Comparison of ENCODE assay signal across 8 cellular contexts in the genomic region with DNA sequence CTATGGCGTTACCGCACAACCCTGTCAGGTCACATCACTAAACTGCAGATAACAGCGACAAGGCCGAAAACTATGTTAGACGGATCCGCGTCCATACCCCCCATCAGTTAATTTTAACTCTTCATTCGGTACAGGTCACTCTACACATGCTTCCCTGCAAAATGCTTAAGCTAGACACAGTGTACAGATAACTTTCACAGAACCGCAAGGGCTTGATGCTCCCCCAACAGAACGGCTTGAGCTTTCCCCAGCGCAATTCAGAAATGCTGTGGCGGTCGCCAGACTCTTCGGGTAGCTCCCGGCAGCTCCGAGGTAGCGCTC. TPM values are rescaled to one million over a fixed set of nuclear protein-coding genes. Genes with fewer than 3 reads are reported as not detected.
DNase-seq lines count a peak whose midpoint lies in the region; ATAC-seq and TF ChIP-seq lines count a peak whose summit lies in the region.

No MANE protein-coding gene starts in this region.

- H3K9me3 Mint-ChIP-seq in Calu3 (ENCODE audit: low read depth, unreplicated experiment) (no peaks in the 10 kb centered on the region), memory B cell (no peaks in the 10 kb centered on the region)

- peaks cover 9% of the 10 kb centered on the region for H3K4me1 Mint-ChIP-seq in Calu3 (ENCODE audit: low read depth, unreplicated experiment)
- peaks cover 18% of the 10 kb centered on the region for H3K4me1 Mint-ChIP-seq in memory B cell

- DNase-seq in Calu3 (no peak), brain microvascular endothelial cell (no peak), memory B cell (ENCODE audit: low spot score in 2 of 2) (no peak), hepatic stellate cell (ENCODE audit: low spot score) (no peak), DMS 273 (lab: John Stamatoyannopoulos, UW; ENCODE audit: unreplicated experiment) (no peak), NCI-H128 (lab: John Stamatoyannopoulos, UW; ENCODE audit: unreplicated experiment) (no peak)

- CTCF ChIA-PET in Calu3 (lab: Charles Lee), result interaction anchor here (0.6 to 1.6 kb wide), 8 partner anchors 8 to 115 kb away, joined by 3 to 11 read pairs (median 4); no protein-coding TSS in a partner anchor

- intact Hi-C loops in Calu3 (cut with micrococcal nuclease; ENCODE audit: unreplicated experiment), result loop anchor here (5.0 kb wide), 3 partner anchors 44 to 86 kb away; no protein-coding TSS in a partner anchor

- H3K9ac ChIP-seq in HUES6 (ENCODE audit: low read length), result peak overlapping the region; percentile 79

- no peak for TF ChIP-seq CTCF in Calu3 (IDR thresholded peaks at IDR 0.05; ENCODE audit: unreplicated experiment)
- no peak for TF ChIP-seq CTCF in brain microvascular endothelial cell (IDR thresholded peaks at IDR 0.05; ENCODE audit: low read depth, low read length, missing control alignments)

- no TSS peak for BruUV-seq in Calu3 (replicated peaks; lab: Mats Ljungman, UMichigan)

- peaks cover 8% of the 10 kb centered on the region for H3K36me3 ChIP-seq in HUES6 (ENCODE audit: control insufficient read depth, insufficient read depth, low read length)
- H3K36me3 ChIP-seq in brain microvascular endothelial cell (replicated peaks), result no peaks in the 10 kb centered on the region

- peaks cover 14% of the 10 kb centered on the region for H3K4me1 ChIP-seq in HUES6 (ENCODE audit: control insufficient read depth, insufficient read depth, low read length)

- peaks cover 30% of the 10 kb centered on the region for H3K36me3 Mint-ChIP-seq in Calu3 (ENCODE audit: insufficient read depth, unreplicated experiment)
- no peaks in the 10 kb centered on the region for H3K36me3 Mint-ChIP-seq in memory B cell

- H3K27me3 ChIP-seq in HUES6 (ENCODE audit: control insufficient read depth, insufficient read depth, low read length) (no peaks in the 10 kb centered on the region), brain microvascular endothelial cell (replicated peaks) (no peaks in the 10 kb centered on the region)

- H3K4me3 Mint-ChIP-seq in Calu3 (ENCODE audit: low read depth, unreplicated experiment) (peak overlapping the region; percentile 81), memory B cell (peak overlapping the region; percentile 94)

- H3K27ac ChIP-seq in HUES6 (ENCODE audit: low read depth, low read length) (no peak overlapping the region; the same call in 1 of the 2 replicates), brain microvascular endothelial cell (peak overlapping the region; percentile 84)

- in situ Hi-C loops in brain microvascular endothelial cell (cut with HindIII; ENCODE audit: low pct_ligation_motif_present, low sequenced_read_pairs), result no loop called here

- no peaks in the 10 kb centered on the region for H3K9me3 ChIP-seq in HUES6 (ENCODE audit: control insufficient read depth, insufficient read depth, low read depth, low read length)

- ATAC-seq in GM21515 (IDR thresholded peaks at IDR 0.05; ENCODE audit: unreplicated experiment) (peak; percentile 29), memory B cell (ENCODE audit: low read depth) (peak; percentile 25)

- H3K27ac Mint-ChIP-seq in Calu3 (ENCODE audit: unreplicated experiment) (peak overlapping the region; percentile 85), memory B cell (peak overlapping the region; percentile 94)

- H3K4me3 ChIP-seq in HUES6 (ENCODE audit: low read depth, low read length) (peak overlapping the region; percentile 73), brain microvascular endothelial cell (ENCODE audit: low read depth, low read length) (peak overlapping the region; percentile 86)

- H3K27me3 Mint-ChIP-seq in Calu3 (ENCODE audit: unreplicated experiment) (no peaks in the 10 kb centered on the region), memory B cell (no peaks in the 10 kb centered on the region)

RNA-seq across cellular contexts. Expression of a gene that starts 0.3 kb away (rescaled TPM):
- 55.6 and 62.4 TPM in 2 replicates for total RNA-seq in Calu3 (2022)
